ENCODE assay signal across 18 cellular contexts in the genomic region with DNA sequence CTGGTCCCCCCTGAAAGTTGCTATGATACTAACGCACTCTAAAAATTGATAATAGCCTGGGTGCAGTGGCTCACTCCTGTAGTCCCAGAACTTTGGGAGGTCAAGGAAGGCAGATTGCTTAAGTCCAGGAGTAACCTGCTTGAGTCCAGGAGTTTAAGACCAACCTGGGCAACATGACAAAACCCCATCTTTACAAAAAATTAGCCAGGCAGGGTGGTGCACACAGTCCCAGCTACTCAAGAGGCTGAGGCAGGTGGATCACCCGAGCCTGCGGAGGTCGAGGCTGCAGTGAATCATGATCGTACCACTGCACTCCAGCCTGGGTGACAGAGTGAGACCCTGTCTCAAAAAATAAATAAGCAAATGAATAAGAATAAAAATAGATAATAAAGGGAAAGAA.
"Had no signal": no experiment of that assay in that cellular context is flagged by ENCODE, and none has a peak within 500 bp of the region (broad histone marks: within the 10 kb centered on the region; RNA-seq: fewer than 3 reads in every experiment).

No MANE protein-coding gene starts in this region.

- H3K9me3 ChIP-seq: ovary, prostate gland, spleen had no signal

- H3K27me3 ChIP-seq: brain microvascular endothelial cell, hepatocyte, ovary, spleen had no signal

- H3K27ac ChIP-seq: brain microvascular endothelial cell, hepatocyte, ovary, prostate gland had no signal

- DNase-seq: activated CD4-positive, alpha-beta T cell treated with anti-CD3 and anti-CD28 coated beads, Interleukin-2, amount 50 U/mL, for 48 hours; activated gamma-delta T cell; activated naive CD4-positive, alpha-beta T cell treated with anti-CD3 and anti-CD28 coated beads, Interleukin-2, amount 50 U/mL, for 16 hours; activated naive CD8-positive, alpha-beta T cell treated with anti-CD3 and anti-CD28 coated beads, Interleukin-2, amount 50 U/mL, for 24 hours; activated T-cell treated with anti-CD3 and anti-CD28 coated beads, Interleukin-2, amount 50 U/mL, for 48 hours; brain microvascular endothelial cell; caudate nucleus; effector memory CD4-positive, alpha-beta T cell; glutamatergic neuron; naive thymus-derived CD4-positive, alpha-beta T cell; ovary; spleen; stimulated activated CD4-positive, alpha-beta T cell treated with anti-CD3 and anti-CD28 coated beads, Interleukin-4, amount 100 ng/mL, for 1 hour; stimulated activated naive CD4-positive, alpha-beta T cell treated with Interleukin-2 at 50 U/mL for 16 hours; T-helper 9 cell had no signal

- H3K4me3 ChIP-seq: hepatocyte, ovary, prostate gland, spleen had no signal

- H3K36me3 ChIP-seq: ovary, prostate gland had no signal

- H3K4me1 ChIP-seq: prostate gland had no signal

- ATAC-seq: WTC11 had no signal
